ENCODE assay signal across 36 cellular contexts in genomic region chr4:19133315-19133714, GRCh38.
"Had no signal": no experiment of that assay in that cellular context is flagged by ENCODE, and none has a peak within 500 bp of the region (broad histone marks: within the 10 kb centered on the region; RNA-seq: fewer than 3 reads in every experiment).

No MANE protein-coding gene starts in this region.

- H3K9me3 ChIP-seq: MG63 had no signal

- DNase-seq: Karpas-422, Kasumi-1, MG63, MM.1S, MV-4-11, NCI-H1048, NCI-H1092 treated with DMSO at 0.1 percent for 48 hours, NCI-H1105, NCI-H1105 treated with DMSO at 0.1 percent for 48 hours, NCI-H1417, NCI-H1417 treated with DMSO at 0.1 percent for 48 hours, NCI-H1436, NCI-H1436 treated with DMSO at 0.1 percent for 48 hours, NCI-H146, NCI-H1694, NCI-H1694 treated with DMSO at 0.1 percent for 48 hours, NCI-H187, NCI-H187 treated with DMSO at 0.1 percent for 48 hours, NCI-H1930, NCI-H2029, NCI-H2029 treated with DMSO at 0.1 percent for 48 hours, NCI-H2081, NCI-H2081 treated with DMSO at 0.1 percent for 48 hours, NCI-H2107, NCI-H2171, NCI-H2171 treated with DMSO at 0.1 percent for 48 hours, NCI-H2227 treated with DMSO at 0.1 percent for 48 hours, NCI-H226, NCI-H345, NCI-H446, NCI-H446 treated with DMSO at 0.1 percent for 48 hours, NCI-H510A, NCI-H510A treated with DMSO at 0.1 percent for 48 hours, NCI-H524, NCI-H524 treated with DMSO at 0.1 percent for 48 hours, NCI-H526 had no signal

- H3K27me3 ChIP-seq: MG63 had no signal

- H3K4me3 ChIP-seq: MG63 had no signal

- H3K36me3 ChIP-seq: MG63 had no signal
